Comparison of ENCODE assay signal across 20 cellular contexts in genomic region chr7:644381-645305, GRCh38.
"Had no signal": no experiment of that assay in that cellular context is flagged by ENCODE, and none has a peak within 500 bp of the region (broad histone marks: within the 10 kb centered on the region; RNA-seq: fewer than 3 reads in every experiment).

No MANE protein-coding gene starts in this region.

- H3K36me3 ChIP-seq: colonic mucosa, neutrophil, suprapubic skin had no signal

- ATAC-seq: naive thymus-derived CD8-positive, alpha-beta T cell; stimulated activated naive CD8-positive, alpha-beta T cell treated with anti-CD3 and anti-CD28 coated beads, Interleukin-15, amount 100 ng/mL, for 72 hours; WTC11 had no signal

- H3K4me3 ChIP-seq: colonic mucosa, suprapubic skin had no signal

- H3K4me1 ChIP-seq: colonic mucosa, suprapubic skin had no signal

- H3K27ac ChIP-seq: colonic mucosa, neutrophil, suprapubic skin had no signal

- H3K27me3 ChIP-seq: colonic mucosa, neutrophil, suprapubic skin had no signal

- H3K9me3 ChIP-seq: colonic mucosa, neutrophil, suprapubic skin had no signal

- DNase-seq: activated CD4-positive, alpha-beta memory T cell treated with anti-CD3 and anti-CD28 coated beads for 36 hours; activated CD4-positive, alpha-beta T cell treated with anti-CD3 and anti-CD28 coated beads for 4 hours; activated naive CD4-positive, alpha-beta T cell treated with Interleukin-2 at 50 U/mL for 16 hours; activated naive CD8-positive, alpha-beta T cell treated with anti-CD3 and anti-CD28 coated beads, Interleukin-2, amount 10 ng/mL, durations not matched to agents 7 days and 5 days; activated T-cell treated with anti-CD3 and anti-CD28 coated beads for 4 hours; amygdala; central memory CD4-positive, alpha-beta T cell; colonic mucosa; immature natural killer cell; kidney glomerular epithelial cell; mesendoderm; retina; small intestine; stimulated activated CD4-positive, alpha-beta T cell treated with anti-CD3 and anti-CD28 coated beads, Interleukin-4, amount 100 ng/mL, for 1 hour; stimulated activated naive CD8-positive, alpha-beta T cell treated with anti-CD3 and anti-CD28 coated beads, Interleukin-15, amount 100 ng/mL, for 72 hours; trophoblast cell had no signal
